Comparison of ENCODE assay signal across 22 cellular contexts in genomic region chr6:36783603-36784378, GRCh38. TPM values are rescaled to one million over a fixed set of nuclear protein-coding genes. Genes with fewer than 3 reads are reported as not detected.
A peak's percentile ranks its signal among the peaks of the same experiment; 100 is the strongest.
DNase-seq lines count a peak whose midpoint lies in the region; ATAC-seq and TF ChIP-seq lines count a peak whose summit lies in the region.
"Had no signal": no experiment of that assay in that cellular context is flagged by ENCODE, and none has a peak within 500 bp of the region (broad histone marks: within the 10 kb centered on the region; RNA-seq: fewer than 3 reads in every experiment).

No MANE protein-coding gene starts in this region.

- CTCF ChIA-PET in WTC11 (lab: Charles Lee) = interaction anchor here (0.6 to 17.0 kb wide), 14 partner anchors 9 to 446 kb away, joined by 3 to 454 read pairs (median 7); partner anchors contain the start of gene C6orf89

- H3K4me1 ChIP-seq in right atrium auricular region = peaks cover 0 to 1% of the 10 kb centered on the region in 2 donors
- H3K4me1 ChIP-seq: A549 had no signal

- no peaks in the 10 kb centered on the region for H3K36me3 ChIP-seq in right atrium auricular region
- H3K36me3 ChIP-seq: BLaER1 treated with 17β-estradiol and CSF1 and Interleukin-3, amounts not matched to agents 10 nM and 100 nM; HAP-1; MG63 had no signal

- peaks cover 18% of the 10 kb centered on the region for H3K4me1 Mint-ChIP-seq in WTC11
- peaks cover 16% of the 10 kb centered on the region for H3K4me1 Mint-ChIP-seq in progenitor cell of endocrine pancreas (ENCODE audit: low read depth)

- no peaks in the 10 kb centered on the region for H3K27me3 ChIP-seq in right atrium auricular region
- H3K27me3 ChIP-seq: MG63 had no signal

- H3K36me3 Mint-ChIP-seq in WTC11 = no peaks in the 10 kb centered on the region
- H3K36me3 Mint-ChIP-seq in progenitor cell of endocrine pancreas (ENCODE audit: insufficient read depth) = no peaks in the 10 kb centered on the region

- TF ChIP-seq CTCF in right atrium auricular region (IDR thresholded peaks at IDR 0.05) = no peak
- no peak for TF ChIP-seq CTCF in WTC11 (IDR thresholded peaks at IDR 0.05)
- TF ChIP-seq CTCF in fibroblast of the aortic adventitia (IDR thresholded peaks at IDR 0.05; ENCODE audit: insufficient read depth, low read length) = no peak
- TF ChIP-seq CTCF in progenitor cell of endocrine pancreas (IDR thresholded peaks at IDR 0.05; ENCODE audit: unreplicated experiment) = no peak

- H3K4me3 ChIP-seq in right atrium auricular region (no peak overlapping the region), fibroblast of the aortic adventitia (ENCODE audit: low read depth, low read length) (no peak overlapping the region)
- H3K4me3 ChIP-seq: A549; BLaER1 treated with 17β-estradiol and CSF1 and Interleukin-3, amounts not matched to agents 10 nM and 100 nM; GM23338; HAP-1; MG63; PC-9 had no signal

- H3K27me3 Mint-ChIP-seq in WTC11 (ENCODE audit: low read depth) (no peaks in the 10 kb centered on the region), progenitor cell of endocrine pancreas (peaks cover 2% of the 10 kb centered on the region)
- H3K27me3 Mint-ChIP-seq: CD4-positive, alpha-beta T cell had no signal

- ATAC-seq in left ventricle myocardium superior = peak; percentile 11
- ATAC-seq in WTC11 = no peak

- no peak overlapping the region for H3K27ac ChIP-seq in right atrium auricular region
- H3K27ac ChIP-seq: A549; BLaER1 treated with 17β-estradiol and CSF1 and Interleukin-3, amounts not matched to agents 10 nM and 100 nM; PC-9 had no signal

- intact Hi-C loops in left ventricle myocardium superior (cut with micrococcal nuclease) = no loop called here

- H3K4me3 Mint-ChIP-seq in WTC11 (no peak overlapping the region), progenitor cell of endocrine pancreas (ENCODE audit: low read depth) (no peak overlapping the region)
- H3K4me3 Mint-ChIP-seq: CD4-positive, alpha-beta T cell; GM23338 had no signal

- POLR2A ChIA-PET in WTC11 (lab: Charles Lee) = no interaction called here

- H3K9me3 Mint-ChIP-seq in WTC11 (peaks cover 4% of the 10 kb centered on the region; the same call in 1 of the 2 replicates), progenitor cell of endocrine pancreas (ENCODE audit: low read depth) (peaks cover 4% of the 10 kb centered on the region)
- H3K9me3 Mint-ChIP-seq: CD4-positive, alpha-beta T cell; GM23338 had no signal

- H3K27ac Mint-ChIP-seq in WTC11 (no peak overlapping the region), progenitor cell of endocrine pancreas (peak overlapping the region; percentile 44)
- H3K27ac Mint-ChIP-seq: CD4-positive, alpha-beta T cell; GM23338 had no signal

- no peak for DNase-seq in left ventricle myocardium superior
- no peak for DNase-seq in right atrium auricular region (ENCODE audit: low spot score)
- DNase-seq in WTC11 (ENCODE audit: low spot score) = no peak
- DNase-seq in fibroblast of the aortic adventitia (ENCODE audit: low read depth) = peak; percentile 35
- DNase-seq in progenitor cell of endocrine pancreas (ENCODE audit: low spot score, unreplicated experiment) = no peak
- no peak for DNase-seq in SKM-1 treated with dmso at 0.1 percent for 144 hours (lab: John Stamatoyannopoulos, UW; ENCODE audit: unreplicated experiment)
- DNase-seq in retina = no peak
- no peak for DNase-seq in NCI-H187 treated with DMSO at 0.1 percent for 48 hours (lab: John Stamatoyannopoulos, UW)
- DNase-seq: CD4-positive, alpha-beta T cell; MG63; NCI-H1105 treated with DMSO at 0.1 percent for 48 hours; NCI-H146; NCI-H2029; NCI-H446 treated with DMSO at 0.1 percent for 48 hours; NCI-H82; PC-9; SHP77 had no signal

- H3K9me3 ChIP-seq in right atrium auricular region = no peaks in the 10 kb centered on the region
- H3K9me3 ChIP-seq: A549; BLaER1 treated with 17β-estradiol and CSF1 and Interleukin-3, amounts not matched to agents 10 nM and 100 nM; HAP-1; MG63 had no signal

TF ChIP-seq in WTC11, 78 proteins besides CTCF, POLR2A, EP300 and RAD21:
- TF ChIP-seq ZNF121 (CRISPR knock-in tag; IDR thresholded peaks at IDR 0.05) (peak; percentile 53; the same call in 1 of the 2 replicates), GTF2I (CRISPR knock-in tag; conservative IDR thresholded peaks at IDR 0.05) (0 out of 2 replicates have a peak, but pooled peaks have one; percentile 26), TP53 (CRISPR knock-in tag; IDR thresholded peaks at IDR 0.05) (no peak)

RNA-seq across cellular contexts. Expression of gene CPNE5, which starts 55.5 kb away (rescaled TPM):
- total RNA-seq in left ventricle myocardium superior (20.4 TPM), right atrium auricular region (10 to 100 TPM; 36.7 to 47.4 TPM), WTC11 (2021) (0.44 to 0.71 TPM (median 0.48 TPM) in 3 replicates), fibroblast of the aortic adventitia (ENCODE audit: low replicate concordance) (0.16 and 0.18 TPM in 2 replicates), progenitor cell of endocrine pancreas (0.16 and 0.24 TPM in 2 replicates)
- total RNA-seq: RPMI7951 had no signal

Comparison
In these comparisons a context has a peak if more than half of its experiments do, and no peak if none do; other contexts are left out.
1. RNA of gene CPNE5, which starts 55.5 kb away (total RNA-seq): 36.7 to 47.4 TPM in right atrium auricular region and 20.4 TPM in left ventricle myocardium superior (single experiment); 0.44 to 0.71 TPM in WTC11, 0.16 to 0.24 TPM in progenitor cell of endocrine pancreas and 0.16 to 0.18 TPM in fibroblast of the aortic adventitia; every median in the first group is over 10 times any median in the second.